Comparison of ENCODE assay signal across 12 cellular contexts in genomic region chr15:68794307-68794706, GRCh38. TPM values are rescaled to one million over a fixed set of nuclear protein-coding genes. Genes with fewer than 3 reads are reported as not detected.
DNase-seq lines count a peak whose midpoint lies in the region; ATAC-seq, FAIRE-seq and TF ChIP-seq lines count a peak whose summit lies in the region.
"Had no signal": no experiment of that assay in that cellular context is flagged by ENCODE, and none has a peak within 500 bp of the region (broad histone marks: within the 10 kb centered on the region; RNA-seq: fewer than 3 reads in every experiment).

No MANE protein-coding gene starts in this region.

- H3K27me3 ChIP-seq in GM12878 (replicated peaks in 1 of 2; ENCODE audit: control insufficient read depth in 2 of 2, insufficient read depth in 2 of 2, low read length in 1 of 2) (no peaks in the 10 kb centered on the region), lung (ENCODE audit: control insufficient read depth, insufficient read depth) (no peaks in the 10 kb centered on the region)

- intact Hi-C loops in GM12878 (cut with micrococcal nuclease; ENCODE audit: unreplicated experiment) = no loop called here

- peak overlapping the region; percentile 60; the same call in 1 of the 2 replicates for H3K4me3 ChIP-seq in GM12878
- no peak overlapping the region for H3K4me3 ChIP-seq in lung
- H3K4me3 ChIP-seq: A549 had no signal

- TF ChIP-seq RAD21 in GM12878 (IDR thresholded peaks at IDR 0.05; ENCODE audit: insufficient read depth, low read depth, low read length) = no peak

- H3K4me3 Mint-ChIP-seq in activated CD4-positive, alpha-beta T cell treated with anti-CD3 and anti-CD28 coated beads, Interleukin-2, amount 10 ng/mL, durations not matched to agents 7 days and 5 days = no peak overlapping the region

- POLR2A ChIA-PET in activated CD4-positive, alpha-beta T cell treated with anti-CD3 and anti-CD28 coated beads, Interleukin-2, amount 10 ng/mL, durations not matched to agents 7 days and 5 days (lab: Charles Lee) = interaction anchor here (0.8 to 0.9 kb wide), 2 partner anchors 24 to 25 kb away, joined by 3 read pairs; no protein-coding TSS in a partner anchor
- POLR2A ChIA-PET in GM12878 (lab: Charles Lee) = interaction anchor here (0.9 to 3.7 kb wide), 6 partner anchors 11 to 34 kb away, joined by 3 to 77 read pairs (median 4); partner anchors contain the start of gene ANP32A

- H3K27ac ChIP-seq in GM12878 (ENCODE audit: control insufficient read depth, insufficient read depth) (peak overlapping the region; percentile 72), lung (ENCODE audit: low read depth in 1 of 2, low read length in 1 of 2) (peak overlapping the region; percentile 42 to 70), substantia nigra (ENCODE audit: low read depth, low read length, poor library complexity, severe bottlenecking) (peak overlapping the region; percentile 99)
- H3K27ac ChIP-seq: A549 had no signal

- H3K4me1 ChIP-seq in GM12878 (ENCODE audit: control insufficient read depth, insufficient read depth, low read length) (peaks cover 94% of the 10 kb centered on the region), lung (ENCODE audit: control insufficient read depth in 2 of 2, insufficient read depth in 2 of 2, low read length in 2 of 2) (peaks cover 56 to 74% of the 10 kb centered on the region in 2 donors)

- no peak overlapping the region for H2AFZ ChIP-seq in GM12878 (ENCODE audit: control insufficient read depth, low read depth, low read length)

- H3K9me3 ChIP-seq in GM12878 (replicated peaks; ENCODE audit: control insufficient read depth, insufficient read depth, low read length) (no peaks in the 10 kb centered on the region), lung (ENCODE audit: control insufficient read depth in 2 of 2, insufficient read depth in 1 of 2, low read length in 1 of 2) (no peaks in the 10 kb centered on the region)
- H3K9me3 ChIP-seq: A549 had no signal

- WGBS in GM12878 (ENCODE audit: insufficient coverage, insufficient replicate concordance, low lambda C conversion rate, missing lambda C conversion rate) = 4% methylated on average over 4 of the region's 4 CpGs
- 65 to 76% methylated on average over 4 of the region's 4 CpGs for WGBS in lung, 2 donors

- no peak for TF ChIP-seq CTCF in GM12878 (IDR thresholded peaks at IDR 0.05 in 2 of 3, conservative IDR thresholded peaks at IDR 0.05 in 1 of 3; ENCODE audit: control insufficient read depth in 2 of 3, extremely low read depth in 1 of 3, insufficient read depth in 1 of 3, low read depth in 3 of 3, low read length in 3 of 3)
- TF ChIP-seq CTCF in lung (IDR thresholded peaks at IDR 0.05; ENCODE audit: control extremely low read depth, extremely low read depth) = no peak

- in situ Hi-C loops in GM12878 (cut with MboI) = no loop called here

- no peaks in the 10 kb centered on the region for H3K9me3 Mint-ChIP-seq in activated CD4-positive, alpha-beta T cell treated with anti-CD3 and anti-CD28 coated beads, Interleukin-2, amount 10 ng/mL, durations not matched to agents 7 days and 5 days
- H3K9me3 Mint-ChIP-seq: activated naive CD8-positive, alpha-beta T cell treated with anti-CD3 and anti-CD28 coated beads, Interleukin-2, amount 10 ng/mL, durations not matched to agents 7 days and 5 days had no signal

- ATAC-seq in GM12878 (peak; percentile 10), lung (ENCODE audit: insufficient read depth, low FRiP score) (no peak), GM18511 (IDR thresholded peaks at IDR 0.05; ENCODE audit: unreplicated experiment) (no peak), HG03039 (IDR thresholded peaks at IDR 0.05; ENCODE audit: unreplicated experiment) (no peak)

- RAD21 ChIA-PET in GM12878 (lab: Charles Lee; ENCODE audit: unreplicated experiment) = interaction anchor here (0.9 to 3.0 kb wide), 5 partner anchors 10 to 81 kb away, joined by 4 to 56 read pairs (median 6); no protein-coding TSS in a partner anchor

- peaks cover 12 to 22% of the 10 kb centered on the region in 2 experiments for H3K36me3 ChIP-seq in GM12878 (ENCODE audit: control insufficient read depth in 2 of 2, insufficient read depth in 2 of 2, low read length in 1 of 2)
- no peaks in the 10 kb centered on the region for H3K36me3 ChIP-seq in lung (ENCODE audit: control insufficient read depth in 2 of 2, insufficient read depth in 2 of 2, low read length in 2 of 2)

- DNase-seq in activated CD4-positive, alpha-beta T cell treated with anti-CD3 and anti-CD28 coated beads, Interleukin-2, amount 10 ng/mL, durations not matched to agents 7 days and 5 days = no peak
- DNase-seq in activated CD4-positive, alpha-beta T cell treated with anti-CD3 and anti-CD28 coated beads for 4 hours = no peak
- DNase-seq in GM12878 (ENCODE audit: low read depth, low spot score) (peak; percentile 32), lung (ENCODE audit: low spot score) (no peak), substantia nigra (lab: John Stamatoyannopoulos, UW) (no peak), NCI-H1436 treated with DMSO at 0.1 percent for 48 hours (lab: John Stamatoyannopoulos, UW) (no peak)
- DNase-seq: activated naive CD8-positive, alpha-beta T cell treated with anti-CD3 and anti-CD28 coated beads, Interleukin-2, amount 10 ng/mL, durations not matched to agents 7 days and 5 days; H7; NK-92 treated with Interleukin-12 subunit alpha and Interleukin-12 subunit beta, amount 100 ng/mL, for 24 hours had no signal

- BruUV-seq in GM12878 (replicated peaks; lab: Mats Ljungman, UMichigan) = no TSS peak

- no peak overlapping the region for H3K9ac ChIP-seq in GM12878 (ENCODE audit: control insufficient read depth, insufficient read depth, low read length)

- no peak for TF ChIP-seq EP300 in GM12878 (IDR thresholded peaks at IDR 0.05; ENCODE audit: borderline replicate concordance in 1 of 2, control insufficient read depth in 1 of 2, low read depth in 2 of 2, low read length in 2 of 2)

- H3K36me3 Mint-ChIP-seq in activated CD4-positive, alpha-beta T cell treated with anti-CD3 and anti-CD28 coated beads, Interleukin-2, amount 10 ng/mL, durations not matched to agents 7 days and 5 days (ENCODE audit: low read depth) = peaks cover 27% of the 10 kb centered on the region

- H4K20me1 ChIP-seq in GM12878 (ENCODE audit: control insufficient read depth, insufficient read depth) = peaks cover 15% of the 10 kb centered on the region

- peaks cover 99% of the 10 kb centered on the region for H3K79me2 ChIP-seq in GM12878 (ENCODE audit: control insufficient read depth, insufficient read depth, low read length)

- peaks cover 98% of the 10 kb centered on the region for H3K4me1 Mint-ChIP-seq in activated CD4-positive, alpha-beta T cell treated with anti-CD3 and anti-CD28 coated beads, Interleukin-2, amount 10 ng/mL, durations not matched to agents 7 days and 5 days

- H3K27ac Mint-ChIP-seq in activated CD4-positive, alpha-beta T cell treated with anti-CD3 and anti-CD28 coated beads, Interleukin-2, amount 10 ng/mL, durations not matched to agents 7 days and 5 days = peak overlapping the region; percentile 84

- no peak for FAIRE-seq in GM12878 (lab: Jason Lieb, UNC)
- FAIRE-seq: A549 had no signal

- peak overlapping the region; percentile 94 for H3K4me2 ChIP-seq in GM12878 (ENCODE audit: control insufficient read depth, insufficient read depth)
- H3K4me2 ChIP-seq: A549 had no signal

- no peaks in the 10 kb centered on the region for H3K27me3 Mint-ChIP-seq in activated CD4-positive, alpha-beta T cell treated with anti-CD3 and anti-CD28 coated beads, Interleukin-2, amount 10 ng/mL, durations not matched to agents 7 days and 5 days
- H3K27me3 Mint-ChIP-seq: activated naive CD8-positive, alpha-beta T cell treated with anti-CD3 and anti-CD28 coated beads, Interleukin-2, amount 10 ng/mL, durations not matched to agents 7 days and 5 days had no signal

- TF ChIP-seq POLR2A in GM12878 (IDR thresholded peaks at IDR 0.05; ENCODE audit: low read depth, low read length) = no peak

- SMC1A ChIA-PET in GM12878 (lab: Charles Lee; ENCODE audit: uncharacterized antibody, unreplicated experiment) = interaction anchor here (0.6 to 3.1 kb wide), 10 partner anchors 10 to 494 kb away, joined by 3 to 67 read pairs (median 3); no protein-coding TSS in a partner anchor

- CTCF ChIA-PET in activated CD4-positive, alpha-beta T cell treated with anti-CD3 and anti-CD28 coated beads, Interleukin-2, amount 10 ng/mL, durations not matched to agents 7 days and 5 days (lab: Charles Lee) = interaction anchor here (1.1 to 2.0 kb wide), 3 partner anchors 9 to 24 kb away, joined by 3 to 5 read pairs (median 5); no protein-coding TSS in a partner anchor
- CTCF ChIA-PET in GM12878 (lab: Yijun Ruan, JAX) = interaction anchor here (1.5 to 3.0 kb wide), 8 partner anchors 10 to 81 kb away, joined by 5 to 24 read pairs (median 10); no protein-coding TSS in a partner anchor

RNA-seq across cellular contexts. Expression of gene ANP32A, which starts 26.4 kb away (rescaled TPM):
- total RNA-seq in activated CD4-positive, alpha-beta T cell treated with anti-CD3 and anti-CD28 coated beads, Interleukin-2, amount 10 ng/mL, durations not matched to agents 7 days and 5 days = 100 to 1,000 TPM; 219 to 286 TPM
- total RNA-seq in GM12878 (2013; cell fraction: nucleolus; rRNA removed) = 115 and 122 TPM in 2 replicates
- total RNA-seq in GM12878 (2014; rRNA removed) (113 and 115 TPM in 2 replicates), GM12878 (2014; rRNA removed; fragmentation: Illumina TruSeq; extraction: Trizol) (232 and 235 TPM in 2 replicates), GM12878 (2021) (227 and 244 TPM in 2 replicates), lung (100 to 1,000 TPM; 105 to 197 TPM)
- 105 TPM for polyA plus RNA-seq in GM12878 (2011; ENCODE audit: low read depth)
- polyA plus RNA-seq in GM12878 (2011; rRNA removed) (170 and 224 TPM in 2 replicates), GM12878 (2014; fragmentation: Illumina TruSeq; extraction: Trizol) (666 and 753 TPM in 2 replicates), GM12878 (2014; fragmentation: Nextera tagmentation; extraction: Ambion mirVana) (10 to 100 TPM; 29.6 to 35.3 TPM), GM12878 (2014; rRNA removed) (247 and 261 TPM in 2 replicates), GM12878 (2016; fragmentation: Nextera tagmentation; extraction: Ambion mirVana) (100 to 1,000 TPM; 232 to 271 TPM), lung (100 to 1,000 TPM; 109 to 117 TPM)
- 77.2 and 86.6 TPM in 2 replicates for polyA plus RNA-seq in GM12878 (2011; cell fraction: cytosol; rRNA removed)
- polyA plus RNA-seq in GM12878 (2011; cell fraction: nucleus; rRNA removed) = 56.0 and 69.4 TPM in 2 replicates
- polyA plus RNA-seq in GM12878 (2012) = 179 and 207 TPM in 2 replicates
- 62.1 and 70.0 TPM in 2 replicates for polyA minus RNA-seq in GM12878 (2011; rRNA and poly(A)+ RNA removed)
- polyA minus RNA-seq in GM12878 (2011; cell fraction: cytosol; rRNA and poly(A)+ RNA removed) = 39.3 and 49.7 TPM in 2 replicates
- polyA minus RNA-seq in GM12878 (2011; cell fraction: nucleus; rRNA and poly(A)+ RNA removed) = 31.4 and 59.3 TPM in 2 replicates
